10 cellular contexts compared by ENCODE assay signal in genomic region chr9:126612329-126612812, GRCh38. TPM values are rescaled to one million over a fixed set of nuclear protein-coding genes. Genes with fewer than 3 reads are reported as not detected.
A peak's percentile ranks its signal among the peaks of the same experiment; 100 is the strongest.
DNase-seq lines count a peak whose midpoint lies in the region; ATAC-seq and TF ChIP-seq lines count a peak whose summit lies in the region.
"Had no signal": no experiment of that assay in that cellular context is flagged by ENCODE, and none has a peak within 500 bp of the region (broad histone marks: within the 10 kb centered on the region; RNA-seq: fewer than 3 reads in every experiment).

No MANE protein-coding gene starts in this region.

- H3K27ac ChIP-seq in CD4-positive, alpha-beta T cell (ENCODE audit: low read depth, low read length) = no peak overlapping the region
- H3K27ac ChIP-seq in HUES64 (ENCODE audit: low read depth, low read length) = no peak overlapping the region
- H3K27ac ChIP-seq: cardiac muscle cell, VCaP had no signal

- intact Hi-C loops in CD4-positive, alpha-beta T cell (cut with DNase I, micrococcal nuclease) = loop anchor here in 1 of 2 experiments (5.0 to 10.0 kb wide), 2 partner anchors 82 to 170 kb away; no protein-coding TSS in a partner anchor

- CTCF ChIA-PET in CD4-positive, alpha-beta T cell (lab: Charles Lee) = no interaction called here

- POLR2A ChIA-PET in CD4-positive, alpha-beta T cell (lab: Charles Lee) = no interaction called here

- peak overlapping the region; percentile 43 for H3K4me3 ChIP-seq in HUES64 (ENCODE audit: low read length)
- H3K4me3 ChIP-seq: cardiac muscle cell had no signal

- no peaks in the 10 kb centered on the region for H3K9me3 Mint-ChIP-seq in CD4-positive, alpha-beta T cell
- no peaks in the 10 kb centered on the region for H3K9me3 Mint-ChIP-seq in central memory CD8-positive, alpha-beta T cell
- H3K9me3 Mint-ChIP-seq in nephron = no peaks in the 10 kb centered on the region

- H3K9ac ChIP-seq in HUES64 (ENCODE audit: low read depth, low read length) = no peak overlapping the region

- no peak overlapping the region for H3K27ac Mint-ChIP-seq in CD4-positive, alpha-beta T cell
- H3K27ac Mint-ChIP-seq in central memory CD8-positive, alpha-beta T cell (ENCODE audit: low read depth) = no peak overlapping the region
- H3K27ac Mint-ChIP-seq in nephron = peak overlapping the region in 1 of 3 experiments; percentile 7

- TF ChIP-seq CTCF in CD4-positive, alpha-beta T cell (IDR thresholded peaks at IDR 0.05) = no peak
- TF ChIP-seq CTCF in nephron (IDR thresholded peaks at IDR 0.05; ENCODE audit: unreplicated experiment in 3 of 3) = no peak

- peaks cover 83% of the 10 kb centered on the region for H3K27me3 ChIP-seq in CD4-positive, alpha-beta T cell (ENCODE audit: control insufficient read depth, insufficient read depth, low read length)
- H3K27me3 ChIP-seq in HUES64 (ENCODE audit: insufficient read depth, low read length) = peaks cover 96% of the 10 kb centered on the region

- peak overlapping the region; percentile 42 for H3K4me3 Mint-ChIP-seq in CD4-positive, alpha-beta T cell
- H3K4me3 Mint-ChIP-seq in central memory CD8-positive, alpha-beta T cell = peak overlapping the region; percentile 67
- H3K4me3 Mint-ChIP-seq in nephron = peak overlapping the region; percentile 74 to 84 (median 80)

- H3K27me3 Mint-ChIP-seq in CD4-positive, alpha-beta T cell = peaks cover 74% of the 10 kb centered on the region
- H3K27me3 Mint-ChIP-seq in central memory CD8-positive, alpha-beta T cell = peaks cover 82% of the 10 kb centered on the region
- H3K27me3 Mint-ChIP-seq in nephron (ENCODE audit: low read depth) = peaks cover 94% of the 10 kb centered on the region

- H3K36me3 Mint-ChIP-seq in CD4-positive, alpha-beta T cell (ENCODE audit: low read depth) = no peaks in the 10 kb centered on the region
- H3K36me3 Mint-ChIP-seq in central memory CD8-positive, alpha-beta T cell (ENCODE audit: insufficient read depth) = peaks cover 5% of the 10 kb centered on the region
- no peaks in the 10 kb centered on the region for H3K36me3 Mint-ChIP-seq in nephron (ENCODE audit: low read depth)

- H3K4me1 Mint-ChIP-seq in CD4-positive, alpha-beta T cell (ENCODE audit: low read depth) = peaks cover 18% of the 10 kb centered on the region
- peaks cover 17% of the 10 kb centered on the region for H3K4me1 Mint-ChIP-seq in central memory CD8-positive, alpha-beta T cell
- H3K4me1 Mint-ChIP-seq in nephron = peaks cover 25% of the 10 kb centered on the region

- ATAC-seq in CD4-positive, alpha-beta T cell (ENCODE audit: poor library complexity) = peak; percentile 14
- ATAC-seq in central memory CD8-positive, alpha-beta T cell (replicated peaks; ENCODE audit: extremely low read depth, poor library complexity, severe bottlenecking) = no peak
- no peak for ATAC-seq in HG03108 (IDR thresholded peaks at IDR 0.05; ENCODE audit: unreplicated experiment)
- ATAC-seq in GM19324 (IDR thresholded peaks at IDR 0.05; ENCODE audit: low FRiP score, unreplicated experiment) = no peak

- no peaks in the 10 kb centered on the region for H3K9me3 ChIP-seq in CD4-positive, alpha-beta T cell (ENCODE audit: control insufficient read depth, low read length)
- H3K9me3 ChIP-seq in HUES64 (ENCODE audit: insufficient read depth, low read depth, low read length) = no peaks in the 10 kb centered on the region

- H3K4me1 ChIP-seq in HUES64 (ENCODE audit: insufficient read depth, low read length) = peaks cover 26% of the 10 kb centered on the region

- DNase-seq in CD4-positive, alpha-beta T cell = no peak
- DNase-seq in central memory CD8-positive, alpha-beta T cell (ENCODE audit: low spot score in 2 of 2) = no peak
- no peak for DNase-seq in stimulated activated CD4-positive, alpha-beta T cell treated with anti-CD3 and anti-CD28 coated beads, Interleukin-1b, Interleukin-23, amount 100 ng/mL, for 48 hours
- no peak for DNase-seq in NCI-H2171 (lab: John Stamatoyannopoulos, UW)

- no peaks in the 10 kb centered on the region for H3K36me3 ChIP-seq in HUES64 (ENCODE audit: insufficient read depth, low read length)
- H3K36me3 ChIP-seq: cardiac muscle cell had no signal

- WGBS in HUES64 = under 1% methylated on average over 54 of the region's 54 CpGs

RNA-seq across cellular contexts. Expression of gene LMX1B, which starts 1.4 kb away (rescaled TPM):
- total RNA-seq in CD4-positive, alpha-beta T cell = not detected
- polyA plus RNA-seq in HUES64 (2013, experiment 1 of 2) = 1.1 TPM
- 1.0 TPM for polyA plus RNA-seq in HUES64 (2013, experiment 2 of 2)
- total RNA-seq: cardiac muscle cell had no signal
- polyA plus RNA-seq: cardiac muscle cell had no signal
